ENCODE assay signal across 11 cellular contexts in genomic region chr1:156095906-156096508, GRCh38. TPM values are rescaled to one million over a fixed set of nuclear protein-coding genes. Genes with fewer than 3 reads are reported as not detected.
DNase-seq lines count a peak whose midpoint lies in the region; ATAC-seq and TF ChIP-seq lines count a peak whose summit lies in the region.
"Had no signal": no experiment of that assay in that cellular context is flagged by ENCODE, and none has a peak within 500 bp of the region (broad histone marks: within the 10 kb centered on the region; RNA-seq: fewer than 3 reads in every experiment).

No MANE protein-coding gene starts in this region.

- intact Hi-C loops in CD4-positive, alpha-beta memory T cell (cut with micrococcal nuclease) = loop anchor here (1.0 to 10.0 kb wide), 5 partner anchors 10 to 409 kb away; partner anchors contain the start of genes LMNA and MEF2D
- intact Hi-C loops in IMR-90 (cut with micrococcal nuclease) = loop anchor here (1.0 to 10.0 kb wide), 4 partner anchors 34 to 219 kb away; no protein-coding TSS in a partner anchor

- no peak overlapping the region for H2BK12ac ChIP-seq in neuronal stem cell (ENCODE audit: low read length)

- H3K27me3 ChIP-seq in CD4-positive, alpha-beta memory T cell (ENCODE audit: insufficient read depth, low read length) = no peaks in the 10 kb centered on the region
- no peaks in the 10 kb centered on the region for H3K27me3 ChIP-seq in IMR-90 (ENCODE audit: control insufficient read depth, insufficient read depth, low read length)
- no peaks in the 10 kb centered on the region for H3K27me3 ChIP-seq in neuronal stem cell (ENCODE audit: control insufficient read depth in 3 of 3, insufficient read depth in 3 of 3, low read depth in 1 of 3, low read length in 3 of 3)

- H3K27ac Mint-ChIP-seq in CD4-positive, alpha-beta memory T cell = peak overlapping the region; percentile 90 to 100 (median 99)
- H3K27ac Mint-ChIP-seq in chondrocyte (ENCODE audit: unreplicated experiment) = peak overlapping the region; percentile 98

- H3K56ac ChIP-seq in IMR-90 (ENCODE audit: extremely low read depth, insufficient read depth, low read length) = no peak overlapping the region

- H2AK9ac ChIP-seq in IMR-90 (replicated peaks; ENCODE audit: low read depth, low read length, poor library complexity) = peak overlapping the region; percentile 98

- H4K91ac ChIP-seq in IMR-90 (ENCODE audit: insufficient read depth, low read depth, low read length) = peak overlapping the region; percentile 88; the same call in 1 of the 2 replicates
- H4K91ac ChIP-seq in neuronal stem cell (ENCODE audit: low read depth, low read length, poor library complexity) = no peak overlapping the region

- H3K4me3 Mint-ChIP-seq in CD4-positive, alpha-beta memory T cell = peak overlapping the region in 7 of 8 donors; percentile 39 to 85 (median 80)
- no peak overlapping the region for H3K4me3 Mint-ChIP-seq in chondrocyte (ENCODE audit: unreplicated experiment)

- H4K5ac ChIP-seq in IMR-90 (ENCODE audit: low read depth, low read length) = no peak overlapping the region; the same call in 1 of the 2 replicates

- H3K4me2 ChIP-seq in IMR-90 (ENCODE audit: low read depth, low read length) = no peak overlapping the region
- no peak overlapping the region for H3K4me2 ChIP-seq in neuronal stem cell (ENCODE audit: insufficient read depth, low read length, poor library complexity, severe bottlenecking)

- peaks cover 11 to 51% of the 10 kb centered on the region in 2 experiments for H3K79me1 ChIP-seq in IMR-90 (ENCODE audit: low read depth in 1 of 2, low read length in 2 of 2)
- H3K79me1 ChIP-seq in neuronal stem cell (ENCODE audit: low read depth, low read length) = peaks cover 10% of the 10 kb centered on the region

- no peak for TF ChIP-seq POLR2A in IMR-90 (IDR thresholded peaks at IDR 0.05; ENCODE audit: low read depth, low read length)

- H3K9me3 ChIP-seq in CD4-positive, alpha-beta memory T cell (ENCODE audit: control insufficient read depth in 1 of 2, low read length in 2 of 2) = no peaks in the 10 kb centered on the region
- H3K9me3 ChIP-seq in IMR-90 (ENCODE audit: control insufficient read depth, insufficient read depth, low read length) (no peaks in the 10 kb centered on the region), neuronal stem cell (replicated peaks in 1 of 2; ENCODE audit: control insufficient read depth in 2 of 2, insufficient read depth in 1 of 2, low read depth in 1 of 2, low read length in 2 of 2) (no peaks in the 10 kb centered on the region)
- H3K9me3 ChIP-seq: left lung had no signal

- peak overlapping the region; percentile 78 for H3K27ac ChIP-seq in CD4-positive, alpha-beta memory T cell (ENCODE audit: low read depth, low read length)
- H3K27ac ChIP-seq in IMR-90 (ENCODE audit: insufficient read depth, low read length) (no peak overlapping the region), neuronal stem cell (replicated peaks; ENCODE audit: low read length) (peak overlapping the region; percentile 24)
- H3K27ac ChIP-seq: HL-60, VCaP had no signal

- H2BK20ac ChIP-seq in IMR-90 (ENCODE audit: low read depth, low read length) = peak overlapping the region; percentile 76

- BruUV-seq in IMR-90 (replicated peaks; lab: Mats Ljungman, UMichigan) = no TSS peak

- H2BK5ac ChIP-seq in IMR-90 (ENCODE audit: low read depth, low read length, poor library complexity, severe bottlenecking) (no peak overlapping the region), neuronal stem cell (ENCODE audit: low read length) (no peak overlapping the region)

- ATAC-seq in IMR-90 (ENCODE audit: low read depth) (peak; percentile 12), HG03280 (IDR thresholded peaks at IDR 0.05; ENCODE audit: unreplicated experiment) (no peak), HG03457 (IDR thresholded peaks at IDR 0.05; ENCODE audit: unreplicated experiment) (no peak), GM19395 (IDR thresholded peaks at IDR 0.05; ENCODE audit: unreplicated experiment) (no peak)

- H3K4me1 ChIP-seq in CD4-positive, alpha-beta memory T cell (ENCODE audit: insufficient read depth, low read length) = peaks cover 37% of the 10 kb centered on the region
- H3K4me1 ChIP-seq in IMR-90 (ENCODE audit: control insufficient read depth, insufficient read depth, low read length) (peaks cover 9% of the 10 kb centered on the region), neuronal stem cell (ENCODE audit: control insufficient read depth in 2 of 2, insufficient read depth in 1 of 2, low read depth in 1 of 2, low read length in 2 of 2) (peaks cover 16 to 23% of the 10 kb centered on the region in 2 donors)

- H3K27me3 Mint-ChIP-seq in CD4-positive, alpha-beta memory T cell = peaks cover 3 to 4% of the 10 kb centered on the region in 2 donors
- H3K27me3 Mint-ChIP-seq in chondrocyte (ENCODE audit: low read depth) = no peaks in the 10 kb centered on the region

- peaks cover 0 to 4% of the 10 kb centered on the region in 2 donors for H3K36me3 Mint-ChIP-seq in CD4-positive, alpha-beta memory T cell
- peaks cover 7% of the 10 kb centered on the region for H3K36me3 Mint-ChIP-seq in chondrocyte (ENCODE audit: low read depth)

- 0 out of 2 replicates have a peak, but pooled peaks cover 2% of the 10 kb centered on the region for H4K20me1 ChIP-seq in IMR-90 (ENCODE audit: insufficient read depth, low read length)

- H3K9ac ChIP-seq in IMR-90 (ENCODE audit: low read depth, low read length) = no peak overlapping the region
- H3K9ac ChIP-seq in neuronal stem cell (ENCODE audit: low read depth, low read length, poor library complexity) = no peak overlapping the region

- peaks cover 39 to 54% (median 44%) of the 10 kb centered on the region in 4 donors for H3K4me1 Mint-ChIP-seq in CD4-positive, alpha-beta memory T cell
- H3K4me1 Mint-ChIP-seq in chondrocyte (ENCODE audit: low read depth) = peaks cover 30% of the 10 kb centered on the region

- H3K4ac ChIP-seq in IMR-90 (ENCODE audit: low read depth, low read length) (peak overlapping the region; percentile 80), neuronal stem cell (ENCODE audit: low read length) (no peak overlapping the region)

- peaks cover 10% of the 10 kb centered on the region for H3K9me1 ChIP-seq in IMR-90 (ENCODE audit: insufficient read depth, low read length)

- no peak for TF ChIP-seq CTCF in IMR-90 (conservative IDR thresholded peaks at IDR 0.05; ENCODE audit: low read depth, low read length)
- no peak for TF ChIP-seq CTCF in chondrocyte (IDR thresholded peaks at IDR 0.05)

- H2AFZ ChIP-seq in IMR-90 (replicated peaks; ENCODE audit: low read length, poor library complexity) (no peak overlapping the region), neuronal stem cell (ENCODE audit: low read length) (no peak overlapping the region)

- no peak overlapping the region; the same call in 1 of the 2 replicates for H3K14ac ChIP-seq in IMR-90 (replicated peaks; ENCODE audit: low read depth, low read length)
- H3K14ac ChIP-seq in neuronal stem cell (ENCODE audit: low read length) = no peak overlapping the region

- H3K18ac ChIP-seq in IMR-90 (ENCODE audit: low read depth, low read length) (no peak overlapping the region), neuronal stem cell (ENCODE audit: low read length) (no peak overlapping the region)

- H2BK120ac ChIP-seq in IMR-90 (ENCODE audit: low read depth, low read length) = peak overlapping the region; percentile 79; the same call in 1 of the 2 replicates
- H2BK120ac ChIP-seq in neuronal stem cell (ENCODE audit: low read depth, low read length) = no peak overlapping the region

- peak overlapping the region; percentile 39 to 93; a peak in 1 of 4 replicates for H4K8ac ChIP-seq in IMR-90 (ENCODE audit: low read depth in 2 of 2, low read length in 2 of 2)
- no peak overlapping the region for H4K8ac ChIP-seq in neuronal stem cell (ENCODE audit: low read depth, low read length)

- peaks cover 0 to 3% (median 0%) of the 10 kb centered on the region in 8 donors for H3K9me3 Mint-ChIP-seq in CD4-positive, alpha-beta memory T cell
- H3K9me3 Mint-ChIP-seq in chondrocyte (ENCODE audit: low read depth) = no peaks in the 10 kb centered on the region

- no peak overlapping the region for H3K4me3 ChIP-seq in CD4-positive, alpha-beta memory T cell (ENCODE audit: low read length in 2 of 2)
- H3K4me3 ChIP-seq in IMR-90 (ENCODE audit: insufficient read depth, low read depth, low read length) = no peak overlapping the region
- no peak overlapping the region for H3K4me3 ChIP-seq in neuronal stem cell (ENCODE audit: low read length in 2 of 2)
- H3K4me3 ChIP-seq: left lung had no signal

- H3K23ac ChIP-seq in IMR-90 (ENCODE audit: low read depth, low read length) (no peak overlapping the region), neuronal stem cell (ENCODE audit: low read depth, low read length, poor library complexity) (no peak overlapping the region)

- dilution Hi-C loops in IMR-90 (cut with HindIII; ENCODE audit: low sequenced_read_pairs, unreplicated experiment) = no loop called here

- no peak for TF ChIP-seq RAD21 in IMR-90 (IDR thresholded peaks at IDR 0.05; ENCODE audit: low read length)

- CTCF ChIA-PET in CD4-positive, alpha-beta memory T cell (lab: Charles Lee; ENCODE audit: partially characterized antibody) = interaction anchor here (0.7 to 18.7 kb wide), 17 partner anchors 9 to 323 kb away, joined by 3 to 716 read pairs (median 6); partner anchors contain the start of genes LMNA and PMF1
- CTCF ChIA-PET in IMR-90 (lab: Yijun Ruan, JAX) = interaction anchor here (0.5 to 5.6 kb wide), 10 partner anchors 17 to 145 kb away, joined by 3 to 64 read pairs (median 4); partner anchors contain the start of gene LMNA

- in situ Hi-C loops in IMR-90 (cut with MboI; ENCODE audit: low sequenced_read_pairs) = loop anchor here (5.0 kb wide), 2 partner anchors 36 to 221 kb away; no protein-coding TSS in a partner anchor

- DNase-seq in CD4-positive, alpha-beta memory T cell = no peak
- DNase-seq in IMR-90 (no peak), chondrocyte (ENCODE audit: low spot score) (no peak), neuronal stem cell (ENCODE audit: low spot score) (no peak)
- no peak for DNase-seq in NK-92 treated with Interleukin-12 subunit alpha and Interleukin-12 subunit beta, amount 100 ng/mL, for 24 hours (lab: John Stamatoyannopoulos, UW)

- POLR2A ChIA-PET in CD4-positive, alpha-beta memory T cell (lab: Charles Lee; ENCODE audit: partially characterized antibody) = interaction anchor here (1.2 to 19.7 kb wide), 5 partner anchors 10 to 187 kb away, joined by 3 to 527 read pairs (median 6); partner anchors contain the start of genes LMNA, PMF1 and SMG5
- POLR2A ChIA-PET in IMR-90 (lab: Charles Lee; ENCODE audit: unreplicated experiment) = no interaction called here

- no CpG with 5 or more reads among the region's 3 CpGs for WGBS in IMR-90 (ENCODE audit: extremely low coverage in 2 of 2, insufficient read length in 1 of 2), 2 experiments
- no CpG with 5 or more reads among the region's 3 CpGs for WGBS in neuronal stem cell (ENCODE audit: extremely low coverage in 2 of 2, insufficient read length in 2 of 2, insufficient replicate concordance in 1 of 2), 2 donors

- H2AK5ac ChIP-seq in IMR-90 (ENCODE audit: low read depth, low read length) = peak overlapping the region; percentile 81
- no peak overlapping the region for H2AK5ac ChIP-seq in neuronal stem cell (ENCODE audit: low read depth, low read length)

- no peaks in the 10 kb centered on the region for H3K36me3 ChIP-seq in CD4-positive, alpha-beta memory T cell (ENCODE audit: insufficient read depth, low read length)
- H3K36me3 ChIP-seq in IMR-90 (ENCODE audit: control insufficient read depth, insufficient read depth, low read length) (peaks cover 6% of the 10 kb centered on the region; the same call in 1 of the 2 replicates), neuronal stem cell (replicated peaks in 1 of 2; ENCODE audit: control insufficient read depth in 2 of 2, insufficient read depth in 2 of 2, low read length in 2 of 2) (peaks cover 20 to 94% of the 10 kb centered on the region in 2 donors)
- H3K36me3 ChIP-seq: left lung had no signal

- H2BK15ac ChIP-seq in IMR-90 (ENCODE audit: low read depth, low read length) = peak overlapping the region; percentile 24; the same call in 2 of the 3 replicates
- no peak overlapping the region for H2BK15ac ChIP-seq in neuronal stem cell (ENCODE audit: low read length)

RNA-seq across cellular contexts. Expression of gene MEX3A, which starts 13.7 kb away (rescaled TPM):
- total RNA-seq in CD4-positive, alpha-beta memory T cell = not detected
- not detected for polyA plus RNA-seq in CD4-positive, alpha-beta memory T cell
- 2.3 and 2.5 TPM in 2 replicates for total RNA-seq in IMR-90 (2012; rRNA removed)
- 9.0 and 11.6 TPM in 2 replicates for polyA plus RNA-seq in IMR-90 (2012; rRNA removed)
- polyA plus RNA-seq in IMR-90 (2012; cell fraction: cytosol; rRNA removed) = 4.0 and 8.8 TPM in 2 replicates
- 14.6 and 16.6 TPM in 2 replicates for polyA plus RNA-seq in IMR-90 (2012; cell fraction: nucleus; rRNA removed; ENCODE audit: low replicate concordance)
- 11.7 to 12.7 TPM (median 12.0 TPM) in 3 replicates for total RNA-seq in chondrocyte
- polyA plus RNA-seq in neuronal stem cell (2013, experiment 1 of 2) = 72.9 TPM
- polyA plus RNA-seq in neuronal stem cell (2013, experiment 2 of 2) = 75.1 TPM

RNA-seq across cellular contexts. Expression of gene LMNA, which starts 18.5 kb away (rescaled TPM):
- total RNA-seq in CD4-positive, alpha-beta memory T cell = 10 to 100 TPM; 29.7 to 33.8 TPM
- 10 to 100 TPM; 19.1 to 47.1 TPM for polyA plus RNA-seq in CD4-positive, alpha-beta memory T cell
- total RNA-seq in IMR-90 (2012; rRNA removed) = 753 and 755 TPM in 2 replicates
- polyA plus RNA-seq in IMR-90 (2012; rRNA removed) = 563 and 927 TPM in 2 replicates
- 602 and 638 TPM in 2 replicates for polyA plus RNA-seq in IMR-90 (2012; cell fraction: cytosol; rRNA removed)
- 1,137 and 1,144 TPM in 2 replicates for polyA plus RNA-seq in IMR-90 (2012; cell fraction: nucleus; rRNA removed; ENCODE audit: low replicate concordance)
- 641 to 675 TPM (median 641 TPM) in 3 replicates for total RNA-seq in chondrocyte
- polyA plus RNA-seq in neuronal stem cell (2013, experiment 1 of 2) = 28.6 TPM
- polyA plus RNA-seq in neuronal stem cell (2013, experiment 2 of 2) = 29.9 TPM

RNA-seq across cellular contexts. Expression of gene RAB25, which starts 35.0 kb away (rescaled TPM):
- 1 to 10 TPM in 1 of 2 experiments, under 1 TPM in 1; 0.53 to 1.5 TPM for total RNA-seq in CD4-positive, alpha-beta memory T cell
- polyA plus RNA-seq in CD4-positive, alpha-beta memory T cell = 1 to 10 TPM; 5.9 to 6.6 TPM
- not detected in 2 replicates for total RNA-seq in IMR-90 (2012; rRNA removed)
- not detected in 2 replicates for polyA plus RNA-seq in IMR-90 (2012; rRNA removed)
- 0.03 TPM in 1 of 2 replicates, not detected in the other for polyA plus RNA-seq in IMR-90 (2012; cell fraction: cytosol; rRNA removed)
- polyA plus RNA-seq in IMR-90 (2012; cell fraction: nucleus; rRNA removed; ENCODE audit: low replicate concordance) = 0.29 TPM in 1 of 2 replicates, not detected in the other
- total RNA-seq in chondrocyte = not detected in 3 replicates
- 3.3 TPM for polyA plus RNA-seq in neuronal stem cell (2013, experiment 1 of 2)
- 3.4 TPM for polyA plus RNA-seq in neuronal stem cell (2013, experiment 2 of 2)

RNA-seq across cellular contexts. Expression of gene LAMTOR2, which starts 41.4 kb away (rescaled TPM):
- total RNA-seq in CD4-positive, alpha-beta memory T cell = 10 to 100 TPM; 33.0 to 35.5 TPM
- polyA plus RNA-seq in CD4-positive, alpha-beta memory T cell = 100 to 1,000 TPM; 136 to 151 TPM
- total RNA-seq in IMR-90 (2012; rRNA removed) = 45.8 and 50.0 TPM in 2 replicates
- 89.0 and 106 TPM in 2 replicates for polyA plus RNA-seq in IMR-90 (2012; rRNA removed)
- 132 and 144 TPM in 2 replicates for polyA plus RNA-seq in IMR-90 (2012; cell fraction: cytosol; rRNA removed)
- 24.2 and 31.7 TPM in 2 replicates for polyA plus RNA-seq in IMR-90 (2012; cell fraction: nucleus; rRNA removed; ENCODE audit: low replicate concordance)
- total RNA-seq in chondrocyte = 55.0 to 58.8 TPM (median 56.6 TPM) in 3 replicates
- polyA plus RNA-seq in neuronal stem cell (2013, experiment 1 of 2) = 81.9 TPM
- polyA plus RNA-seq in neuronal stem cell (2013, experiment 2 of 2) = 81.2 TPM

RNA-seq across cellular contexts. Expression of gene UBQLN4, which starts 42.4 kb away (rescaled TPM):
- 10 to 100 TPM; 38.0 to 39.5 TPM for total RNA-seq in CD4-positive, alpha-beta memory T cell
- 10 to 100 TPM in 1 of 2 donors, 1 to 10 TPM in 1; 8.9 to 12.7 TPM for polyA plus RNA-seq in CD4-positive, alpha-beta memory T cell
- 8.8 and 9.7 TPM in 2 replicates for total RNA-seq in IMR-90 (2012; rRNA removed)
- 21.6 and 24.0 TPM in 2 replicates for polyA plus RNA-seq in IMR-90 (2012; rRNA removed)
- 11.7 and 17.0 TPM in 2 replicates for polyA plus RNA-seq in IMR-90 (2012; cell fraction: cytosol; rRNA removed)
- 40.7 and 41.8 TPM in 2 replicates for polyA plus RNA-seq in IMR-90 (2012; cell fraction: nucleus; rRNA removed; ENCODE audit: low replicate concordance)
- total RNA-seq in chondrocyte = 29.3 to 32.9 TPM (median 30.2 TPM) in 3 replicates
- polyA plus RNA-seq in neuronal stem cell (2013, experiment 1 of 2) = 54.3 TPM
- 51.2 TPM for polyA plus RNA-seq in neuronal stem cell (2013, experiment 2 of 2)

Comparison
In these comparisons a context has a peak if more than half of its experiments do, and no peak if none do; other contexts are left out.
1. RNA of gene LMNA, which starts 18.5 kb away (total RNA-seq): 753 to 755 TPM in IMR-90 and 641 to 675 TPM in chondrocyte; 29.7 to 33.8 TPM in CD4-positive, alpha-beta memory T cell; every median in the first group is over 10 times any median in the second.